Comparison of ENCODE assay signal across 8 cellular contexts in genomic region chr9:35907732-35908483, GRCh38. TPM values are rescaled to one million over a fixed set of nuclear protein-coding genes. Genes with fewer than 3 reads are reported as not detected.
A peak's percentile ranks its signal among the peaks of the same experiment; 100 is the strongest.
DNase-seq lines count a peak whose midpoint lies in the region; ATAC-seq and TF ChIP-seq lines count a peak whose summit lies in the region.

No MANE protein-coding gene starts in this region.

- H3K36me3 ChIP-seq in esophagus squamous epithelium: no peaks in the 10 kb centered on the region

- no peaks in the 10 kb centered on the region for H3K9me3 ChIP-seq in esophagus squamous epithelium

- H3K27me3 ChIP-seq in esophagus squamous epithelium: peaks cover 0 to 5% (median 0%) of the 10 kb centered on the region in 4 donors

- peak overlapping the region; percentile 69 to 95 (median 90) for H3K27ac ChIP-seq in esophagus squamous epithelium

- peaks cover 45 to 89% (median 58%) of the 10 kb centered on the region in 3 donors for H3K4me1 ChIP-seq in esophagus squamous epithelium

- intact Hi-C loops in esophagus squamous epithelium (cut with DNase I): no loop called here

- ATAC-seq in SK-N-SH treated with all-trans-retinoic acid at 6 μM for 48 hours: peak; percentile 72
- ATAC-seq in GM19452 (IDR thresholded peaks at IDR 0.05; ENCODE audit: unreplicated experiment): no peak
- no peak for ATAC-seq in GM21515 (IDR thresholded peaks at IDR 0.05; ENCODE audit: unreplicated experiment)

- DNase-seq in AG08396 (ENCODE audit: low spot score): peak; percentile 81
- DNase-seq in HFF-Myc (ENCODE audit: extremely low read depth, low read depth): peak; percentile 90
- DNase-seq in esophagus squamous epithelium (lab: John Stamatoyannopoulos, UW): no peak
- peak; percentile 87 for DNase-seq in myocyte (ENCODE audit: low read depth)
- no peak for DNase-seq in NCI-H146 treated with DMSO at 0.1 percent for 48 hours (lab: John Stamatoyannopoulos, UW; ENCODE audit: unreplicated experiment)

- 26 to 43% methylated on average over 6 to 11 of the region's 13 CpGs for WGBS in esophagus squamous epithelium, 2 donors

- TF ChIP-seq CTCF in HFF-Myc (IDR thresholded peaks at IDR 0.05; ENCODE audit: low read depth, low read length, missing control alignments): no peak
- no peak for TF ChIP-seq CTCF in esophagus squamous epithelium (IDR thresholded peaks at IDR 0.05)

- no peak overlapping the region for H3K4me3 ChIP-seq in HFF-Myc (replicated peaks; ENCODE audit: low read depth, low read length)
- peak overlapping the region in 3 of 4 donors; percentile 22 to 56 (median 25) for H3K4me3 ChIP-seq in esophagus squamous epithelium

- no peak for TF ChIP-seq POLR2A in esophagus squamous epithelium (IDR thresholded peaks at IDR 0.05)

TF ChIP-seq in SK-N-SH treated with all-trans-retinoic acid at 6 μM for 48 hours, 23 proteins besides CTCF, POLR2A, EP300 and RAD21:
- TF ChIP-seq TCF4 (CRISPR knock-in tag; IDR thresholded peaks at IDR 0.05; ENCODE audit: borderline replicate concordance): no peak
- no peak for TF ChIP-seq CREB5 (CRISPR knock-in tag; IDR thresholded peaks at IDR 0.05; ENCODE audit: low read depth)
- TF ChIP-seq ZFP30 (CRISPR knock-in tag; IDR thresholded peaks at IDR 0.05): no peak
- no peak for TF ChIP-seq ZNF70 (CRISPR knock-in tag; IDR thresholded peaks at IDR 0.05)
- peak; percentile 75; the same call in 1 of the 2 replicates for TF ChIP-seq PATZ1 (CRISPR knock-in tag; IDR thresholded peaks at IDR 0.05; ENCODE audit: borderline replicate concordance)
- no peak for TF ChIP-seq SNAI2 (CRISPR knock-in tag; IDR thresholded peaks at IDR 0.05)
- TF ChIP-seq ISL1 (CRISPR knock-in tag; IDR thresholded peaks at IDR 0.05): 0 out of 2 replicates have a peak, but pooled peaks have one; percentile 19

RNA-seq across cellular contexts. Expression of gene SPAAR, which starts 1.4 kb away (rescaled TPM):
- total RNA-seq in esophagus squamous epithelium: 1 to 10 TPM in 1 of 4 donors, under 1 TPM in 1, not detected in 2; 0.22 to 1.1 TPM
- not detected in 2 replicates for total RNA-seq in myocyte
- 0.29 TPM for polyA plus RNA-seq in myocyte (2012)

RNA-seq across cellular contexts. Expression of gene HRCT1, which starts 1.9 kb away (rescaled TPM):
- total RNA-seq in esophagus squamous epithelium (1 to 10 TPM in 1 of 4 donors, under 1 TPM in 1, not detected in 2; 0.70 to 4.6 TPM), myocyte (0.37 and 1.5 TPM in 2 replicates)
- 2.8 TPM for polyA plus RNA-seq in myocyte (2012)

RNA-seq across cellular contexts. Expression of gene OR13J1, which starts 37.7 kb away (rescaled TPM):
- total RNA-seq in esophagus squamous epithelium (not detected), myocyte (not detected in 2 replicates)
- polyA plus RNA-seq in myocyte (2012): not detected

RNA-seq across cellular contexts. Expression of gene OR2S2, which starts 50.0 kb away (rescaled TPM):
- total RNA-seq in esophagus squamous epithelium (not detected), myocyte (not detected in 2 replicates)
- 0.08 TPM for polyA plus RNA-seq in myocyte (2012)

Comparison
In these comparisons a context has a peak if more than half of its experiments do, and no peak if none do; other contexts are left out.
1. DNase-seq: peak in AG08396 (single experiment), HFF-Myc (single experiment) and myocyte (single experiment); none in esophagus squamous epithelium (single experiment) and NCI-H146 treated with DMSO at 0.1 percent for 48 hours (single experiment).